Comparison of ENCODE assay signal across 34 cellular contexts in genomic region chr13:48798180-48798579, GRCh38.
"Had no signal": no experiment of that assay in that cellular context is flagged by ENCODE, and none has a peak within 500 bp of the region (broad histone marks: within the 10 kb centered on the region; RNA-seq: fewer than 3 reads in every experiment).

No MANE protein-coding gene starts in this region.

- H3K4me3 ChIP-seq: MG63 had no signal

- H3K9ac ChIP-seq: KMS-11 had no signal

- H3K36me3 ChIP-seq: MG63 had no signal

- H3K4me2 ChIP-seq: KMS-11 had no signal

- DNase-seq: Karpas-422, Kasumi-1, KG1, MG63, MM.1S, MV-4-11, NCI-H1048, NCI-H1092, NCI-H1092 treated with DMSO at 0.1 percent for 48 hours, NCI-H1105, NCI-H1105 treated with DMSO at 0.1 percent for 48 hours, NCI-H1417, NCI-H1417 treated with DMSO at 0.1 percent for 48 hours, NCI-H1436, NCI-H1436 treated with DMSO at 0.1 percent for 48 hours, NCI-H146, NCI-H1694, NCI-H1694 treated with DMSO at 0.1 percent for 48 hours, NCI-H187, NCI-H187 treated with DMSO at 0.1 percent for 48 hours, NCI-H1930, NCI-H2029, NCI-H2029 treated with DMSO at 0.1 percent for 48 hours, NCI-H2081, NCI-H2081 treated with DMSO at 0.1 percent for 48 hours, NCI-H2107, NCI-H2171, NCI-H2171 treated with DMSO at 0.1 percent for 48 hours, NCI-H2227 treated with DMSO at 0.1 percent for 48 hours, NCI-H226, NCI-H345, NCI-H446, NCI-H446 treated with DMSO at 0.1 percent for 48 hours had no signal

- H3K27me3 ChIP-seq: MG63 had no signal

- H3K27ac ChIP-seq: KMS-11 had no signal

- H3K9me3 ChIP-seq: MG63 had no signal
